11 cellular contexts compared by ENCODE assay signal in genomic region chr14:60758875-60759274, GRCh38. TPM values are rescaled to one million over a fixed set of nuclear protein-coding genes. Genes with fewer than 3 reads are reported as not detected.
DNase-seq lines count a peak whose midpoint lies in the region; ATAC-seq and TF ChIP-seq lines count a peak whose summit lies in the region.
"Had no signal": no experiment of that assay in that cellular context is flagged by ENCODE, and none has a peak within 500 bp of the region (broad histone marks: within the 10 kb centered on the region; RNA-seq: fewer than 3 reads in every experiment).

No MANE protein-coding gene starts in this region.

- no peak overlapping the region for H3K9ac ChIP-seq in GM23248
- H3K9ac ChIP-seq in iPS-18a (ENCODE audit: low read length) = peak overlapping the region; percentile 7

- no peak overlapping the region for H2AFZ ChIP-seq in GM23248

- no peak for TF ChIP-seq CTCF in body of pancreas (IDR thresholded peaks at IDR 0.05)

- no peaks in the 10 kb centered on the region for H3K27me3 ChIP-seq in GM23248 (replicated peaks; ENCODE audit: insufficient read depth)
- no peaks in the 10 kb centered on the region for H3K27me3 ChIP-seq in iPS-18a (ENCODE audit: control insufficient read depth, insufficient read depth, low read length)
- no peaks in the 10 kb centered on the region for H3K27me3 ChIP-seq in body of pancreas

- no peaks in the 10 kb centered on the region for H3K36me3 ChIP-seq in GM23248 (ENCODE audit: low read depth)
- no peaks in the 10 kb centered on the region for H3K36me3 ChIP-seq in iPS-18a (ENCODE audit: control insufficient read depth, low read depth, low read length)
- H3K36me3 ChIP-seq in body of pancreas (replicated peaks in 1 of 2; ENCODE audit: insufficient read depth in 1 of 2, low read depth in 2 of 2) = no peaks in the 10 kb centered on the region

- H3K4me1 ChIP-seq in GM23248 (ENCODE audit: insufficient read depth) (peaks cover 50% of the 10 kb centered on the region), iPS-18a (ENCODE audit: control insufficient read depth, low read depth, low read length) (peaks cover 53% of the 10 kb centered on the region), body of pancreas (peaks cover 14% of the 10 kb centered on the region)

- H3K9me3 ChIP-seq in GM23248 (ENCODE audit: low read depth) (no peaks in the 10 kb centered on the region), iPS-18a (ENCODE audit: control insufficient read depth, low read depth, low read length) (no peaks in the 10 kb centered on the region), body of pancreas (no peaks in the 10 kb centered on the region)

- no peaks in the 10 kb centered on the region for H4K20me1 ChIP-seq in GM23248 (ENCODE audit: insufficient read depth)

- 95 to 98% methylated on average over 2 of the region's 2 CpGs for WGBS in GM23248 (ENCODE audit: low coverage in 1 of 2, low lambda C conversion rate in 2 of 2, missing lambda C conversion rate in 2 of 2), 2 experiments
- 73 to 87% methylated on average over 2 of the region's 2 CpGs for WGBS in body of pancreas, 2 donors

- H3F3A ChIP-seq in GM23248 (ENCODE audit: insufficient read depth) = peaks cover 29% of the 10 kb centered on the region

- peak overlapping the region; percentile 21 for H3K4me2 ChIP-seq in GM23248 (ENCODE audit: unreplicated experiment)

- H3K27ac ChIP-seq in GM23248 = peak overlapping the region; percentile 84; the same call in 1 of the 2 replicates
- peak overlapping the region; percentile 44 for H3K27ac ChIP-seq in iPS-18a (ENCODE audit: low read length)
- H3K27ac ChIP-seq in body of pancreas = no peak overlapping the region

- H3K79me2 ChIP-seq in GM23248 (ENCODE audit: insufficient read depth) = peaks cover 90% of the 10 kb centered on the region

- intact Hi-C loops in body of pancreas (cut with DNase I) = no loop called here

- no peak for TF ChIP-seq POLR2A in body of pancreas (IDR thresholded peaks at IDR 0.05)

- in situ Hi-C loops in GM23248 (cut with MboI) = no loop called here

- H3K4me3 ChIP-seq in GM23248 (no peak overlapping the region), iPS-18a (ENCODE audit: low read length) (no peak overlapping the region), body of pancreas (no peak overlapping the region)

- no peak for ATAC-seq in HG03025 (IDR thresholded peaks at IDR 0.05; ENCODE audit: low FRiP score, unreplicated experiment)
- ATAC-seq in body of pancreas = no peak
- ATAC-seq: PC-3 had no signal

- H3K9me2 ChIP-seq in GM23248 (ENCODE audit: insufficient read depth) = no peaks in the 10 kb centered on the region

- peak; percentile 18 for DNase-seq in DMS153 treated with DMSO at 0.1 percent for 48 hours (lab: John Stamatoyannopoulos, UW; ENCODE audit: unreplicated experiment)
- no peak for DNase-seq in GM23248
- peak; percentile 27 for DNase-seq in NCI-H2107 (lab: John Stamatoyannopoulos, UW)
- no peak for DNase-seq in body of pancreas
- DNase-seq in dermis blood vessel endothelial cell = no peak
- no peak for DNase-seq in activated T-cell treated with anti-CD3 and anti-CD28 coated beads for 4 hours
- DNase-seq: activated gamma-delta T cell treated with Interleukin-2 at 50 U/mL for 16 hours, COR-L47, PC-3 had no signal

RNA-seq across cellular contexts. Expression of gene MNAT1, which starts 24.3 kb away (rescaled TPM):
- 32.5 and 53.8 TPM in 2 replicates for total RNA-seq in GM23248 (2014; rRNA removed; shearing (Covaris generic))
- polyA plus RNA-seq in GM23248 (2016; fragmentation: Nextera tagmentation; extraction: Ambion mirVana) = 39.9 and 43.8 TPM in 2 replicates
- total RNA-seq in body of pancreas (10 to 100 TPM; 14.0 to 37.2 TPM), dermis blood vessel endothelial cell (52.6 and 59.6 TPM in 2 replicates)

RNA-seq across cellular contexts. Expression of gene SIX4, which starts 34.7 kb away (rescaled TPM):
- total RNA-seq in GM23248 (2014; rRNA removed; shearing (Covaris generic)) = 9.2 and 12.2 TPM in 2 replicates
- polyA plus RNA-seq in GM23248 (2016; fragmentation: Nextera tagmentation; extraction: Ambion mirVana) = 1.5 TPM in 2 replicates
- total RNA-seq in body of pancreas (1 to 10 TPM; 4.0 to 5.7 TPM), dermis blood vessel endothelial cell (0.51 and 1.0 TPM in 2 replicates)

Comparison
In these comparisons a context has a peak if more than half of its experiments do, and no peak if none do; other contexts are left out.
1. DNase-seq: peak in DMS153 treated with DMSO at 0.1 percent for 48 hours (single experiment) and NCI-H2107 (single experiment); none in GM23248 (single experiment), body of pancreas (0 of 4), dermis blood vessel endothelial cell (single experiment) and activated T-cell treated with anti-CD3 and anti-CD28 coated beads for 4 hours (single experiment).
2. H3K27ac ChIP-seq: peak in GM23248 (single experiment) and iPS-18a (single experiment); none in body of pancreas (0 of 4).